7 cellular contexts compared by ENCODE assay signal in the genomic region with DNA sequence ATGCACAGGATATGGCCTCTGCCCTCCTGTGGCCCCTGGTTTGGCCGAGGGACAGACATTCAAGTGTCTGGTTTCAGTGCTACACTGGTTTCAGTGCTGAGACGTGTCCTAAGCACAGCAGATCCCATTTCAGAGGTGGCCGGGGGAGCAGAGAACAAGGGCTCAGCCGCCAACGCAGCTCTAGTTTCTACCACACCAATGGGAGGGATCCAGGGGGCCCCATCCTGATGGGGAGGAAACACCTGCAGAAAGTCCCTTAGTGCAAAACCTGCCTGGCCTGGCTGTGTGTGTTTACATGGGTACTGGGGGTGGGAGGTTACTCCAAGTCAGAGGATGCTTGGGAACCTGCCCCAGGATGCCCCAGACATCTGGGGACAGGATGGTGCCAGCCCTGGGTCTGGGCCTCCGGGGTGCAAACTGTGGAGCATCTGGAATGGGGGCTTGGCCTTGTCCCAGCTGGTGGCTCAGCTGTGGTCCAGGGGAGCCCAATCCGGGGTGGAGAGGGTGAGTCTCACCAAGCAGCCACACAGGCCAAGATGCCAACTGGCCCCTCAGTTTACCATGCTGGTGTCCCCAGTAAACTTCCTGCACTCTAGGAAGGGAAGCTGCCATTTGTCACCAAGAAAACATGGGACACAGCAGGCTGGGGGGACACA. TPM values are rescaled to one million over a fixed set of nuclear protein-coding genes. Genes with fewer than 3 reads are reported as not detected.
A peak's percentile ranks its signal among the peaks of the same experiment; 100 is the strongest.
DNase-seq lines count a peak whose midpoint lies in the region; ATAC-seq and TF ChIP-seq lines count a peak whose summit lies in the region.
"Not testable (repeated sequence)": the region's sequence is repeated elsewhere in the genome, so short reads cannot be mapped to it uniquely, and the experiment has no call there.

No MANE protein-coding gene starts in this region.

- peaks cover 22% of the 10 kb centered on the region for H3K4me1 Mint-ChIP-seq in activated naive CD8-positive, alpha-beta T cell treated with anti-CD3 and anti-CD28 coated beads, Interleukin-2, amount 10 ng/mL, durations not matched to agents 7 days and 5 days

- H3K36me3 ChIP-seq in RWPE2 (ENCODE audit: low read depth) = not testable (repeated sequence)

- not testable (repeated sequence) for DNase-seq in RWPE2 (ENCODE audit: low spot score)
- peak; percentile 33 for DNase-seq in activated naive CD8-positive, alpha-beta T cell treated with anti-CD3 and anti-CD28 coated beads, Interleukin-2, amount 10 ng/mL, durations not matched to agents 7 days and 5 days
- DNase-seq in myocyte (ENCODE audit: low read depth) = peak; percentile 65

- POLR2A ChIA-PET in activated naive CD8-positive, alpha-beta T cell treated with anti-CD3 and anti-CD28 coated beads, Interleukin-2, amount 10 ng/mL, durations not matched to agents 7 days and 5 days (lab: Charles Lee) = not testable (repeated sequence)

- not testable (repeated sequence) for H3K36me3 Mint-ChIP-seq in activated naive CD8-positive, alpha-beta T cell treated with anti-CD3 and anti-CD28 coated beads, Interleukin-2, amount 10 ng/mL, durations not matched to agents 7 days and 5 days

- H3K4me3 ChIP-seq in RWPE2 (ENCODE audit: severe bottlenecking) = not testable (repeated sequence)

- H3K4me3 Mint-ChIP-seq in activated naive CD8-positive, alpha-beta T cell treated with anti-CD3 and anti-CD28 coated beads, Interleukin-2, amount 10 ng/mL, durations not matched to agents 7 days and 5 days = not testable (repeated sequence)

- peak overlapping the region; percentile 35 for H3K27ac ChIP-seq in RWPE2 (ENCODE audit: poor library complexity, severe bottlenecking)

- ATAC-seq in GM18502 (IDR thresholded peaks at IDR 0.05; ENCODE audit: poor library complexity, unreplicated experiment) = peak; percentile 80
- ATAC-seq in GM19468 (IDR thresholded peaks at IDR 0.05; ENCODE audit: extremely low read depth, unreplicated experiment) = peak; percentile 39
- peak; percentile 76 for ATAC-seq in HG02759 (IDR thresholded peaks at IDR 0.05; ENCODE audit: unreplicated experiment)
- peak; percentile 66 for ATAC-seq in HG03439 (IDR thresholded peaks at IDR 0.05; ENCODE audit: unreplicated experiment)
- not testable (repeated sequence) for ATAC-seq in RWPE2 (ENCODE audit: low read depth)
- ATAC-seq in activated naive CD8-positive, alpha-beta T cell treated with anti-CD3 and anti-CD28 coated beads, Interleukin-2, amount 10 ng/mL, durations not matched to agents 7 days and 5 days (ENCODE audit: low read depth) = peak; percentile 27

- not testable (repeated sequence) for H3K9me3 Mint-ChIP-seq in activated naive CD8-positive, alpha-beta T cell treated with anti-CD3 and anti-CD28 coated beads, Interleukin-2, amount 10 ng/mL, durations not matched to agents 7 days and 5 days

- not testable (repeated sequence) for H3K27me3 Mint-ChIP-seq in activated naive CD8-positive, alpha-beta T cell treated with anti-CD3 and anti-CD28 coated beads, Interleukin-2, amount 10 ng/mL, durations not matched to agents 7 days and 5 days

- H3K4me1 ChIP-seq in RWPE2 (ENCODE audit: insufficient read depth, poor library complexity, severe bottlenecking) = peaks cover 14% of the 10 kb centered on the region

- TF ChIP-seq CTCF in RWPE2 (IDR thresholded peaks at IDR 0.05; ENCODE audit: poor library complexity, severe bottlenecking) = not testable (repeated sequence)

- not testable (repeated sequence) for H3K27me3 ChIP-seq in RWPE2 (ENCODE audit: insufficient read depth, poor library complexity, severe bottlenecking)

- not testable (repeated sequence) for H3K9me3 ChIP-seq in RWPE2 (ENCODE audit: severe bottlenecking)

- peak overlapping the region; percentile 38 for H3K27ac Mint-ChIP-seq in activated naive CD8-positive, alpha-beta T cell treated with anti-CD3 and anti-CD28 coated beads, Interleukin-2, amount 10 ng/mL, durations not matched to agents 7 days and 5 days

RNA-seq across cellular contexts. Expression of a gene that starts 8.3 kb away (rescaled TPM):
- total RNA-seq in activated naive CD8-positive, alpha-beta T cell treated with anti-CD3 and anti-CD28 coated beads, Interleukin-2, amount 10 ng/mL, durations not matched to agents 7 days and 5 days = 100 to 1,000 TPM in 1 of 2 experiments, 10 to 100 TPM in 1; 99.8 to 114 TPM
- total RNA-seq in myocyte = 6.6 and 31.2 TPM in 2 replicates
- 4.5 TPM for polyA plus RNA-seq in myocyte (2012)

RNA-seq across cellular contexts. Expression of a gene that starts 49.5 kb away (rescaled TPM):
- 10 to 100 TPM; 61.3 to 63.1 TPM for total RNA-seq in activated naive CD8-positive, alpha-beta T cell treated with anti-CD3 and anti-CD28 coated beads, Interleukin-2, amount 10 ng/mL, durations not matched to agents 7 days and 5 days
- 16.9 and 30.5 TPM in 2 replicates for total RNA-seq in myocyte
- polyA plus RNA-seq in myocyte (2012) = 24.9 TPM
